9 cellular contexts compared by ENCODE assay signal in the genomic region with DNA sequence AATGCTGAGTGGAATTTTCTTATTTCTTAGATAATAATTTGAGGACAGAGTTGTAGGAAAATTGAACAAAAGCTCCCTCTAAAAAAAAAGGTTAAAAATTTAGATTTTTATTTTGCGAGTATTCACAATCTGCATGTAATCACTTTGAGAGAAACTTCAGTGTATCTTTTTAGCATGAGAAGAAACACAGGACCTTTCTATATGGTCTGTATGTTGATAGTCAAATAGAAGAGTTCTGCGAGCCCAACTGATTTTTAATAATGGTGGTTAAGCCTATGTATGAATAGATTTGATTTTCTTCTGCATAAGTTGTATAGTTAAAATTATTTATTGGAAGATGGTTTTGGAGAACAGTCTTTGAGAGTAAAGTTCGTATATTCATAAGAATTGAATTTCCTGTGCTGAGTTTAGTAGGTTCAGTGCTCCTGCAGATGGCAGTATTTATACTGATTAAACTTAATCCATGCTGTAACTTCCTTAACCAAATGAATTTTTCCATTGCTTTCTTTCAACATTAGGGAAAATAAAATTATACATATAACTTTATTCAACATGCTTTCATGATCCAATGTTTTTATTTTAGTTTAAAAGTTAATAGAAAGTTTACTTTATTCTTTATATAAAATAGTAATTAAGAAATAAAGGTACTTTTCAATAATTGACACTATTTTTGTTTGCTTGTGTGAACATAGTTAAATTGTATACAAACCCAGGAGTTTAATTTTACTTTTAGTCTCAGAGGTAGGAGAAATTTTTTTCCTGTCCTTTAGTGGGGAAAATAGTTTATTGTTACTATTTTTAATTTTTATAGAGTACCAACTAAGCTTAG. TPM values are rescaled to one million over a fixed set of nuclear protein-coding genes. Genes with fewer than 3 reads are reported as not detected.
A peak's percentile ranks its signal among the peaks of the same experiment; 100 is the strongest.
DNase-seq lines count a peak whose midpoint lies in the region; ATAC-seq and TF ChIP-seq lines count a peak whose summit lies in the region.
"Had no signal": no experiment of that assay in that cellular context is flagged by ENCODE, and none has a peak within 500 bp of the region (broad histone marks: within the 10 kb centered on the region; RNA-seq: fewer than 3 reads in every experiment).

No MANE protein-coding gene starts in this region.

- TF ChIP-seq CTCF in AG09319 (IDR thresholded peaks at IDR 0.05; ENCODE audit: low read depth, low read length) (peak; percentile 47), HEK293 (tag by site-specific recombination; IDR thresholded peaks at IDR 0.05) (peak; percentile 16; the same call in 1 of the 2 replicates), astrocyte of the cerebellum (IDR thresholded peaks at IDR 0.05; ENCODE audit: low read depth, low read length, missing control alignments) (peak; percentile 47)

- H3K4me3 Mint-ChIP-seq in activated T-cell treated with anti-CD3 and anti-CD28 coated beads, Interleukin-2, amount 50 U/mL, for 4 hours: no peak overlapping the region

- peaks cover 58 to 72% of the 10 kb centered on the region in 2 experiments for H3K36me3 ChIP-seq in HEK293 (ENCODE audit: control insufficient read depth in 2 of 2, insufficient read depth in 1 of 2, low read length in 2 of 2)

- H3K27me3 Mint-ChIP-seq in activated T-cell treated with anti-CD3 and anti-CD28 coated beads, Interleukin-2, amount 50 U/mL, for 4 hours (ENCODE audit: low read depth): no peaks in the 10 kb centered on the region

- in situ Hi-C loops in astrocyte of the cerebellum (cut with HindIII; ENCODE audit: low sequenced_read_pairs): no loop called here

- no peaks in the 10 kb centered on the region for H3K9me3 ChIP-seq in HEK293 (ENCODE audit: control insufficient read depth, insufficient read depth, low read depth, low read length)

- no peak overlapping the region for H3K27ac ChIP-seq in HEK293 (ENCODE audit: extremely low read depth, low read depth, low read length)

- ATAC-seq in left lobe of liver (peak; percentile 65), HG03108 (IDR thresholded peaks at IDR 0.05; ENCODE audit: unreplicated experiment) (no peak)
- ATAC-seq in activated T-cell treated with anti-CD3 and anti-CD28 coated beads, Interleukin-2, amount 50 U/mL, for 4 hours: no peak

- CTCF ChIA-PET in HEK293 (lab: Yijun Ruan, JAX): interaction anchor here (0.6 to 1.3 kb wide), 6 partner anchors 9 to 523 kb away, joined by 3 to 5 read pairs (median 4); a partner anchor contains a TSS

- POLR2A ChIA-PET in HEK293 (lab: Yijun Ruan, JAX): interaction anchor here (1.0 kb wide), 1 partner anchor 20 kb away, joined by 3 read pairs; a partner anchor contains a TSS

- no peaks in the 10 kb centered on the region for H3K9me3 Mint-ChIP-seq in activated T-cell treated with anti-CD3 and anti-CD28 coated beads, Interleukin-2, amount 50 U/mL, for 4 hours

- peaks cover 16% of the 10 kb centered on the region for H3K4me1 Mint-ChIP-seq in activated T-cell treated with anti-CD3 and anti-CD28 coated beads, Interleukin-2, amount 50 U/mL, for 4 hours (ENCODE audit: low read depth)

- H3K4me1 ChIP-seq in HEK293 (ENCODE audit: control insufficient read depth, insufficient read depth, low read length): peaks cover 2% of the 10 kb centered on the region; the same call in 1 of the 2 replicates

- no peak overlapping the region for H3K4me3 ChIP-seq in HEK293 (ENCODE audit: low read depth, low read length)
- no peak overlapping the region for H3K4me3 ChIP-seq in astrocyte of the cerebellum (ENCODE audit: low read depth, low read length)

- peaks cover 44% of the 10 kb centered on the region for H3K36me3 Mint-ChIP-seq in activated T-cell treated with anti-CD3 and anti-CD28 coated beads, Interleukin-2, amount 50 U/mL, for 4 hours (ENCODE audit: insufficient read depth)

- DNase-seq in AG09319 (ENCODE audit: extremely low read depth, low read depth): no peak
- DNase-seq in astrocyte of the cerebellum (ENCODE audit: low read depth): no peak
- DNase-seq in left lobe of liver (ENCODE audit: low spot score): no peak
- no peak for DNase-seq in NCI-H2196 (lab: John Stamatoyannopoulos, UW; ENCODE audit: unreplicated experiment)
- no peak for DNase-seq in activated T-cell treated with anti-CD3 and anti-CD28 coated beads, Interleukin-2, amount 50 U/mL, for 4 hours
- no peak for DNase-seq in NCI-H446 treated with DMSO at 0.1 percent for 48 hours (lab: John Stamatoyannopoulos, UW)
- DNase-seq: amniotic stem cell had no signal

TF ChIP-seq in HEK293, 187 proteins besides CTCF, POLR2A, EP300 and RAD21:
- TF ChIP-seq EGR2 (tag by site-specific recombination; IDR thresholded peaks at IDR 0.05; ENCODE audit: low read depth) (no peak), IKZF3 (tag by site-specific recombination; IDR thresholded peaks at IDR 0.05) (0 out of 2 replicates have a peak, but pooled peaks have one; percentile 23), ZNF596 (tag by site-specific recombination; IDR thresholded peaks at IDR 0.05) (no peak)

RNA-seq across cellular contexts. Expression of a gene that starts 19.6 kb away (rescaled TPM):
- 12.8 TPM for total RNA-seq in left lobe of liver
- total RNA-seq in activated T-cell treated with anti-CD3 and anti-CD28 coated beads, Interleukin-2, amount 50 U/mL, for 4 hours: 100 to 1,000 TPM; 128 to 147 (median 132) TPM

RNA-seq across cellular contexts. Expression of a gene that starts 49.3 kb away (rescaled TPM):
- not detected for total RNA-seq in left lobe of liver
- total RNA-seq in activated T-cell treated with anti-CD3 and anti-CD28 coated beads, Interleukin-2, amount 50 U/mL, for 4 hours: not detected
